Comparison of ENCODE assay signal across 8 cellular contexts in genomic region chrX:152958524-152959465, GRCh38. TPM values are rescaled to one million over a fixed set of nuclear protein-coding genes. Genes with fewer than 3 reads are reported as not detected.
A peak's percentile ranks its signal among the peaks of the same experiment; 100 is the strongest.
DNase-seq lines count a peak whose midpoint lies in the region; ATAC-seq and TF ChIP-seq lines count a peak whose summit lies in the region.

No MANE protein-coding gene starts in this region.

- TF ChIP-seq EP300 in neural cell (conservative IDR thresholded peaks at IDR 0.05; ENCODE audit: poor library complexity, severe bottlenecking): peak; percentile 9

- peaks cover 3% of the 10 kb centered on the region for H3K4me1 ChIP-seq in RWPE2 (ENCODE audit: insufficient read depth, poor library complexity, severe bottlenecking)

- H3K36me3 ChIP-seq in RWPE2 (ENCODE audit: low read depth) (peaks cover 21% of the 10 kb centered on the region), neural cell (ENCODE audit: insufficient read depth, low read length) (no peaks in the 10 kb centered on the region)

- H3K4me1 Mint-ChIP-seq in stimulated activated naive CD8-positive, alpha-beta T cell treated with anti-CD3 and anti-CD28 coated beads, Interleukin-15, amount 100 ng/mL, for 72 hours: peaks cover 19% of the 10 kb centered on the region

- no peak overlapping the region for H3K4me2 ChIP-seq in neural cell (ENCODE audit: low read length)

- H3K27me3 Mint-ChIP-seq in stimulated activated naive CD8-positive, alpha-beta T cell treated with anti-CD3 and anti-CD28 coated beads, Interleukin-15, amount 100 ng/mL, for 72 hours: no peaks in the 10 kb centered on the region

- no peaks in the 10 kb centered on the region for H3K79me2 ChIP-seq in neural cell (replicated peaks; ENCODE audit: insufficient read depth, low read length)

- H2AFZ ChIP-seq in neural cell (ENCODE audit: low read depth, low read length): peak overlapping the region; percentile 51

- H3K4me3 ChIP-seq in RWPE2 (ENCODE audit: severe bottlenecking) (peak overlapping the region; percentile 16), neural cell (ENCODE audit: low read length) (peak overlapping the region; percentile 37)

- H3K27me3 ChIP-seq in RWPE2 (ENCODE audit: insufficient read depth, poor library complexity, severe bottlenecking): no peaks in the 10 kb centered on the region
- no peaks in the 10 kb centered on the region for H3K27me3 ChIP-seq in neural cell (ENCODE audit: insufficient read depth, low read depth, low read length)

- peak; percentile 96 for ATAC-seq in RWPE2 (ENCODE audit: low read depth)
- ATAC-seq in stimulated activated naive CD8-positive, alpha-beta T cell treated with anti-CD3 and anti-CD28 coated beads, Interleukin-15, amount 100 ng/mL, for 72 hours: peak; percentile 97

- DNase-seq in EH (ENCODE audit: low read depth): peak; percentile 91
- peak; percentile 85 for DNase-seq in H4 (ENCODE audit: low spot score)
- peak; percentile 36 for DNase-seq in LoVo (ENCODE audit: low spot score)
- peak; percentile 55 for DNase-seq in RWPE2 (ENCODE audit: low spot score)
- DNase-seq in activated effector memory CD4-positive, alpha-beta T cell treated with Interleukin-2 at 50 U/mL for 16 hours: peak; percentile 84
- DNase-seq in fibroblast of the conjunctiva (ENCODE audit: low read depth): peak; percentile 82
- peak; percentile 87 to 92 for DNase-seq in stimulated activated naive CD8-positive, alpha-beta T cell treated with anti-CD3 and anti-CD28 coated beads, Interleukin-15, amount 100 ng/mL, for 72 hours

- no peaks in the 10 kb centered on the region for H3K9me2 ChIP-seq in neural cell (ENCODE audit: insufficient read depth, low read length)

- H3K27ac Mint-ChIP-seq in stimulated activated naive CD8-positive, alpha-beta T cell treated with anti-CD3 and anti-CD28 coated beads, Interleukin-15, amount 100 ng/mL, for 72 hours: peak overlapping the region; percentile 91 to 96

- no peaks in the 10 kb centered on the region for H3K9me3 Mint-ChIP-seq in stimulated activated naive CD8-positive, alpha-beta T cell treated with anti-CD3 and anti-CD28 coated beads, Interleukin-15, amount 100 ng/mL, for 72 hours

- H3K4me3 Mint-ChIP-seq in stimulated activated naive CD8-positive, alpha-beta T cell treated with anti-CD3 and anti-CD28 coated beads, Interleukin-15, amount 100 ng/mL, for 72 hours: peak overlapping the region; percentile 69 to 72

- H4K20me1 ChIP-seq in neural cell (ENCODE audit: insufficient read depth): no peaks in the 10 kb centered on the region

- TF ChIP-seq CTCF in RWPE2 (IDR thresholded peaks at IDR 0.05; ENCODE audit: poor library complexity, severe bottlenecking) (peak; percentile 70), neural cell (IDR thresholded peaks at IDR 0.05; ENCODE audit: poor library complexity, severe bottlenecking) (peak; percentile 92)

- H3K9me3 ChIP-seq in RWPE2 (ENCODE audit: severe bottlenecking) (no peaks in the 10 kb centered on the region), neural cell (ENCODE audit: low read length) (no peaks in the 10 kb centered on the region)

- peak; percentile 94 for TF ChIP-seq RAD21 in neural cell (conservative IDR thresholded peaks at IDR 0.05)

- no peaks in the 10 kb centered on the region for H3F3A ChIP-seq in neural cell (ENCODE audit: insufficient read depth, low read length, poor library complexity, severe bottlenecking)

- H3K27ac ChIP-seq in RWPE2 (ENCODE audit: poor library complexity, severe bottlenecking) (peak overlapping the region; percentile 20), neural cell (ENCODE audit: low read length) (peak overlapping the region; percentile 53)

- H3K9ac ChIP-seq in neural cell (ENCODE audit: low read length): no peak overlapping the region

TF ChIP-seq in neural cell, 6 proteins besides CTCF, POLR2A, EP300 and RAD21:
- peak; percentile 58 for TF ChIP-seq MXI1 (conservative IDR thresholded peaks at IDR 0.05; ENCODE audit: poor library complexity, severe bottlenecking)
- peak; percentile 39 for TF ChIP-seq TAF1 (IDR thresholded peaks at IDR 0.05; ENCODE audit: low read depth)
- peak; percentile 43 for TF ChIP-seq POLR2AphosphoS5 (IDR thresholded peaks at IDR 0.05)
- no peak for TF ChIP-seq REST (IDR thresholded peaks at IDR 0.05; ENCODE audit: borderline replicate concordance)
- no peak for TF ChIP-seq EZH2 (IDR thresholded peaks at IDR 0.05; ENCODE audit: borderline replicate concordance, insufficient read depth, low read length, poor library complexity, severe bottlenecking)
- TF ChIP-seq SMC3 (conservative IDR thresholded peaks at IDR 0.05; ENCODE audit: poor library complexity): peak; percentile 86

RNA-seq across cellular contexts. Expression of gene PNMA5, which starts 35.1 kb away (rescaled TPM):
- total RNA-seq in H4 (2014; rRNA removed; shearing (Covaris generic)): not detected in 2 replicates
- 1.0 and 1.4 TPM in 2 replicates for polyA plus RNA-seq in neural cell
- polyA minus RNA-seq in neural cell: 1.2 and 1.3 TPM in 2 replicates

Comparison
In these comparisons a context has a peak if more than half of its experiments do, and no peak if none do; other contexts are left out.
1. Peak in every context shown above with its lines: DNase-seq, ATAC-seq, H3K4me3 ChIP-seq and H3K27ac ChIP-seq.
2. DNase-seq: peak in every context shown above with its lines; median percentile 91 in EH; 90 in stimulated activated naive CD8-positive, alpha-beta T cell treated with anti-CD3 and anti-CD28 coated beads, Interleukin-15, amount 100 ng/mL, for 72 hours; 85 in H4; 84 in activated effector memory CD4-positive, alpha-beta T cell treated with Interleukin-2 at 50 U/mL for 16 hours; 82 in fibroblast of the conjunctiva; 55 in RWPE2; 36 in LoVo.